9 cellular contexts compared by ENCODE assay signal in genomic region chr13:108496364-108497215, GRCh38.
A peak's percentile ranks its signal among the peaks of the same experiment; 100 is the strongest.
DNase-seq lines count a peak whose midpoint lies in the region; ATAC-seq, FAIRE-seq and TF ChIP-seq lines count a peak whose summit lies in the region.
"Had no signal": no experiment of that assay in that cellular context is flagged by ENCODE, and none has a peak within 500 bp of the region (broad histone marks: within the 10 kb centered on the region; RNA-seq: fewer than 3 reads in every experiment).

No MANE protein-coding gene starts in this region.

- peak overlapping the region; percentile 59; the same call in 1 of the 2 replicates for H2AFZ ChIP-seq in K562 (ENCODE audit: low read depth, low read length)

- no peak overlapping the region; a peak in 1 of 4 replicates for H3K9ac ChIP-seq in K562 (ENCODE audit: insufficient read depth in 1 of 2, low read depth in 2 of 2, low read length in 2 of 2)
- H3K9ac ChIP-seq: BLaER1 had no signal

- no peak for TF ChIP-seq CTCF in heart right ventricle (IDR thresholded peaks at IDR 0.05)
- TF ChIP-seq CTCF in right atrium auricular region (IDR thresholded peaks at IDR 0.05): no peak
- TF ChIP-seq CTCF in K562 (IDR thresholded peaks at IDR 0.05 in 2 of 3, conservative IDR thresholded peaks at IDR 0.05 in 1 of 3; ENCODE audit: insufficient read depth in 2 of 3, low read depth in 1 of 3, low read length in 3 of 3): no peak
- no peak for TF ChIP-seq CTCF in lower lobe of right lung (IDR thresholded peaks at IDR 0.05)
- TF ChIP-seq CTCF in GM13977 (IDR thresholded peaks at IDR 0.05; ENCODE audit: extremely low read depth, insufficient read depth, missing control alignments): no peak

- H3K4me3 ChIP-seq in heart right ventricle (peak overlapping the region in 8 of 10 donors; percentile 5 to 42 (median 36)), right atrium auricular region (peak overlapping the region in 1 of 2 donors; percentile 39), K562 (peak overlapping the region; percentile 42), lower lobe of right lung (peak overlapping the region; percentile 46), aorta (ENCODE audit: low read length in 2 of 2) (no peak overlapping the region)
- H3K4me3 ChIP-seq: BLaER1 had no signal

- BruUV-seq in K562 (replicated peaks; lab: Mats Ljungman, UMichigan): TSS peak; percentile 38

- CTCF ChIA-PET in K562 (lab: Yijun Ruan, JAX; ENCODE audit: low intra/inter-chr PET ratio): no interaction called here
- CTCF ChIA-PET in activated CD8-positive, alpha-beta memory T cell treated with anti-CD3 and anti-CD28 coated beads, Interleukin-2, amount 10 ng/mL, durations not matched to agents 7 days and 5 days (lab: Charles Lee): no interaction called here

- no peaks in the 10 kb centered on the region; the same call in 2 of the 3 replicates for H3K79me2 ChIP-seq in K562 (ENCODE audit: control insufficient read depth, insufficient read depth, low read length)

- POLR2A ChIA-PET in K562 (lab: Yijun Ruan, JAX): no interaction called here

- no peak overlapping the region for H3K4me3 Mint-ChIP-seq in activated CD8-positive, alpha-beta memory T cell treated with anti-CD3 and anti-CD28 coated beads, Interleukin-2, amount 10 ng/mL, durations not matched to agents 7 days and 5 days

- H3K9me1 ChIP-seq in K562 (ENCODE audit: control insufficient read depth, insufficient read depth, low read length): no peaks in the 10 kb centered on the region

- TF ChIP-seq POLR2A in K562 (conservative IDR thresholded peaks at IDR 0.05): no peak

- DNase-seq in heart right ventricle (no peak), right atrium auricular region (ENCODE audit: low spot score) (no peak), K562 (ENCODE audit: extremely low read depth in 1 of 4, low spot score in 3 of 4) (peak in 1 of 4 experiments; percentile 11), lower lobe of right lung (no peak), aorta (no peak), GM13977 (ENCODE audit: low spot score) (no peak), mucosa of gallbladder (ENCODE audit: low spot score) (no peak)
- DNase-seq in activated CD8-positive, alpha-beta memory T cell treated with anti-CD3 and anti-CD28 coated beads, Interleukin-2, amount 10 ng/mL, durations not matched to agents 7 days and 5 days: no peak

- no peak for TF ChIP-seq EP300 in K562 (IDR thresholded peaks at IDR 0.05; ENCODE audit: low read length)

- WGBS in heart right ventricle, 2 donors: 4 to 5% methylated on average over 30 of the region's 30 CpGs
- WGBS in K562 (ENCODE audit: insufficient coverage, low coverage, missing lambda C conversion rate): 27% methylated on average over 21 of the region's 30 CpGs
- 4% methylated on average over 30 of the region's 30 CpGs for WGBS in aorta, 2 donors

- no peak for FAIRE-seq in K562 (lab: Jason Lieb, UNC)

- H3K27ac Mint-ChIP-seq in activated CD8-positive, alpha-beta memory T cell treated with anti-CD3 and anti-CD28 coated beads, Interleukin-2, amount 10 ng/mL, durations not matched to agents 7 days and 5 days: no peak overlapping the region

- H3K27me3 Mint-ChIP-seq in activated CD8-positive, alpha-beta memory T cell treated with anti-CD3 and anti-CD28 coated beads, Interleukin-2, amount 10 ng/mL, durations not matched to agents 7 days and 5 days: peaks cover 33% of the 10 kb centered on the region

- no peak for ATAC-seq in heart right ventricle
- ATAC-seq in K562: peak; percentile 46
- ATAC-seq in lower lobe of right lung: no peak
- peak; percentile 34 for ATAC-seq in aorta (ENCODE audit: low FRiP score)
- no peak for ATAC-seq in activated CD8-positive, alpha-beta memory T cell treated with anti-CD3 and anti-CD28 coated beads, Interleukin-2, amount 10 ng/mL, durations not matched to agents 7 days and 5 days

- H3K9me3 Mint-ChIP-seq in activated CD8-positive, alpha-beta memory T cell treated with anti-CD3 and anti-CD28 coated beads, Interleukin-2, amount 10 ng/mL, durations not matched to agents 7 days and 5 days (ENCODE audit: low read depth): no peaks in the 10 kb centered on the region

- H3K4me2 ChIP-seq in K562 (ENCODE audit: insufficient read depth, low read length): peak overlapping the region; percentile 62
- H3K4me2 ChIP-seq: BLaER1 had no signal

- in situ Hi-C loops in K562 (cut with MboI) (no loop called here), GM13977 (cut with MboI; ENCODE audit: low pct_unique_long_range_greater_than_20kb, low sequenced_read_pairs, unreplicated experiment) (no loop called here)

- TF ChIP-seq RAD21 in K562 (CRISPR knock-in tag; conservative IDR thresholded peaks at IDR 0.05 in 1 of 2, IDR thresholded peaks at IDR 0.05 in 1 of 2): no peak

- peaks cover 0 to 12% (median 9%) of the 10 kb centered on the region in 9 donors for H3K4me1 ChIP-seq in heart right ventricle
- H3K4me1 ChIP-seq in right atrium auricular region: peaks cover 0 to 20% of the 10 kb centered on the region in 2 donors
- peaks cover 0 to 5% of the 10 kb centered on the region in 2 experiments; a peak in 1 of 5 replicates for H3K4me1 ChIP-seq in K562 (replicated peaks in 1 of 2; ENCODE audit: control insufficient read depth in 2 of 2, insufficient read depth in 2 of 2, low read length in 2 of 2)
- H3K4me1 ChIP-seq in lower lobe of right lung: peaks cover 11% of the 10 kb centered on the region
- H3K4me1 ChIP-seq in aorta (ENCODE audit: control insufficient read depth in 1 of 2, insufficient read depth in 2 of 2, low read length in 2 of 2): no peaks in the 10 kb centered on the region
- H3K4me1 ChIP-seq: BLaER1 had no signal

- H3K36me3 Mint-ChIP-seq in activated CD8-positive, alpha-beta memory T cell treated with anti-CD3 and anti-CD28 coated beads, Interleukin-2, amount 10 ng/mL, durations not matched to agents 7 days and 5 days: no peaks in the 10 kb centered on the region

- H3K4me1 Mint-ChIP-seq in activated CD8-positive, alpha-beta memory T cell treated with anti-CD3 and anti-CD28 coated beads, Interleukin-2, amount 10 ng/mL, durations not matched to agents 7 days and 5 days: peaks cover 5% of the 10 kb centered on the region

- intact Hi-C loops in heart right ventricle (cut with DNase I) (no loop called here), K562 (cut with micrococcal nuclease) (no loop called here), lower lobe of right lung (cut with DNase I) (no loop called here), aorta (cut with DNase I) (no loop called here)

- H4K20me1 ChIP-seq in K562 (replicated peaks; ENCODE audit: control insufficient read depth, insufficient read depth, low read length): no peaks in the 10 kb centered on the region
- H4K20me1 ChIP-seq: BLaER1 had no signal

- H3K9me3 ChIP-seq in heart right ventricle (no peaks in the 10 kb centered on the region), right atrium auricular region (no peaks in the 10 kb centered on the region), K562 (replicated peaks; ENCODE audit: control insufficient read depth, insufficient read depth, low read depth, low read length) (no peaks in the 10 kb centered on the region), lower lobe of right lung (no peaks in the 10 kb centered on the region), aorta (ENCODE audit: control insufficient read depth, low read length) (no peaks in the 10 kb centered on the region)

- H3K27me3 ChIP-seq in heart right ventricle (peaks cover 0 to 76% (median 45%) of the 10 kb centered on the region in 7 donors), right atrium auricular region (no peaks in the 10 kb centered on the region), K562 (ENCODE audit: control insufficient read depth in 2 of 2, insufficient read depth in 2 of 2, low read length in 2 of 2) (no peaks in the 10 kb centered on the region), lower lobe of right lung (ENCODE audit: low read depth) (peaks cover 29% of the 10 kb centered on the region), aorta (ENCODE audit: control insufficient read depth in 1 of 2, insufficient read depth in 2 of 2, low read length in 1 of 2) (no peaks in the 10 kb centered on the region)
- H3K27me3 ChIP-seq: BLaER1 had no signal

- H3K36me3 ChIP-seq in heart right ventricle (no peaks in the 10 kb centered on the region), right atrium auricular region (no peaks in the 10 kb centered on the region), K562 (ENCODE audit: control insufficient read depth, insufficient read depth, low read length) (no peaks in the 10 kb centered on the region), lower lobe of right lung (no peaks in the 10 kb centered on the region), aorta (ENCODE audit: control insufficient read depth in 1 of 2, insufficient read depth in 2 of 2, low read length in 1 of 2) (no peaks in the 10 kb centered on the region)
- H3K36me3 ChIP-seq: BLaER1 had no signal

- H3K27ac ChIP-seq in heart right ventricle: no peak overlapping the region
- no peak overlapping the region for H3K27ac ChIP-seq in right atrium auricular region
- peak overlapping the region; percentile 39; the same call in 1 of the 3 replicates for H3K27ac ChIP-seq in K562 (ENCODE audit: extremely low read depth, low read depth, low read length)
- H3K27ac ChIP-seq in lower lobe of right lung: no peak overlapping the region
- no peak overlapping the region for H3K27ac ChIP-seq in aorta (ENCODE audit: low read depth in 1 of 2, low read length in 2 of 2)
- H3K27ac ChIP-seq: BLaER1 had no signal

TF ChIP-seq in K562, 482 proteins besides CTCF, POLR2A, EP300 and RAD21:
- TF ChIP-seq E2F6 (IDR thresholded peaks at IDR 0.05; ENCODE audit: borderline replicate concordance in 1 of 2, extremely low read depth in 1 of 2, insufficient read depth in 1 of 2, insufficient read length in 1 of 2, low read depth in 1 of 2, low read length in 1 of 2, poor library complexity in 1 of 2, severe bottlenecking in 1 of 2) (peak in 1 of 2 experiments; percentile 27), HDAC2 (IDR thresholded peaks at IDR 0.05) (no peak)

Comparison
In these comparisons a context has a peak if more than half of its experiments do, and no peak if none do; other contexts are left out.
1. ATAC-seq: peak in K562 (single experiment) and aorta (single experiment); none in heart right ventricle (0 of 8), lower lobe of right lung (0 of 2) and activated CD8-positive, alpha-beta memory T cell treated with anti-CD3 and anti-CD28 coated beads, Interleukin-2, amount 10 ng/mL, durations not matched to agents 7 days and 5 days (single experiment).
2. H3K4me3 ChIP-seq: peak in heart right ventricle (8 of 10), K562 (single experiment) and lower lobe of right lung (single experiment); none in aorta (0 of 2).